Comparison of ENCODE assay signal across 1 cellular context in the genomic region with DNA sequence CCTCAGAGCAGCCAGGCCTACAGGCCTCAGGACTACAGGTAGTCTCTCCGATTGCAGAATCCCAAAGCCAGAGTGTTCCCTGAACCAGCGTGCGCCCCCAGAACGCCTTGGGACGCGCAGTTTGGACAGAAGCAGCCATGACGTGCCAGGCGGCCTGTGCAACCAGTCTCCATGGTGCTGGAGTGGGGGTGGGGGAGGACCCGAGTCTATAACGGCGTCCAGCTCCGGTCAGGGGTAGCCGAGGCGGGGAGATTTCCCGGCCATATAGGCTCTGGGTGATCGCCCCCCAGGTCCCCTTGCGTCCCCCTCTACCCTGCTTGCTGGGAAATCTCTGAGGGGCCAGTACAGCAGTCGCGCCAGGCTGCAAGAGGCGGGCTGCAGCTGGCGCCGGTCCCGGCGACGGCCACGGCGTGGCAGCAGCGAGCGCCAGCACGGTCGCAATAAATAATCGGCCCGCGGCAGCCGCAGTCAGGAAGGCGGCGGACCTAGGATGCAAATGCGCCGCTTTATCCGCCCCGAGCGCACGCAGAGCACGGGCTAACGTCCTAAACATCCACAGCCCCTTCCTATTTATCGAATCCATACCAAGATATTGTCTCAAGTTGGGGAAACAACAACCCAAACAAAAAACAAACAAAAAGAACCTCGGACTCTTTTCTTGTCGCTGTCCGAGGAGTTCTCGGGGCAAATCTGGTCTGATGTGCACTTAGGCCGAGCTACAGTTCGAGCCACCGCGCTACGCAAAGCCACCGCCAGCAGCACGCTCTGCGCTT.
A peak's percentile ranks its signal among the peaks of the same experiment; 100 is the strongest.
TF ChIP-seq lines count a peak whose summit lies in the region.

No MANE protein-coding gene starts in this region.

TF ChIP-seq in HepG2, 621 proteins besides CTCF, POLR2A, EP300 and RAD21 (continued from another document):
- TF ChIP-seq, protein P1, sequence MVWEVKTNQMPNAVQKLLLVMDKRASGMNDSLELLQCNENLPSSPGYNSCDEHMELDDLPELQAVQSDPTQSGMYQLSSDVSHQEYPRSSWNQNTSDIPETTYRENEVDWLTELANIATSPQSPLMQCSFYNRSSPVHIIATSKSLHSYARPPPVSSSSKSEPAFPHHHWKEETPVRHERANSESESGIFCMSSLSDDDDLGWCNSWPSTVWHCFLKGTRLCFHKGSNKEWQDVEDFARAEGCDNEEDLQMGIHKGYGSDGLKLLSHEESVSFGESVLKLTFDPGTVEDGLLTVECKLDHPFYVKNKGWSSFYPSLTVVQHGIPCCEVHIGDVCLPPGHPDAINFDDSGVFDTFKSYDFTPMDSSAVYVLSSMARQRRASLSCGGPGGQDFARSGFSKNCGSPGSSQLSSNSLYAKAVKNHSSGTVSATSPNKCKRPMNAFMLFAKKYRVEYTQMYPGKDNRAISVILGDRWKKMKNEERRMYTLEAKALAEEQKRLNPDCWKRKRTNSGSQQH (CRISPR knock-in tag; IDR thresholded peaks at IDR 0.05; ENCODE audit: low read depth), result no peak
- peak; percentile 26; the same call in 1 of the 2 replicates for TF ChIP-seq POLR2G (IDR thresholded peaks at IDR 0.05; ENCODE audit: low read depth, low read length)
- TF ChIP-seq AKAP8 (CRISPR knock-in tag; IDR thresholded peaks at IDR 0.05), result no peak
- TF ChIP-seq, protein P2, sequence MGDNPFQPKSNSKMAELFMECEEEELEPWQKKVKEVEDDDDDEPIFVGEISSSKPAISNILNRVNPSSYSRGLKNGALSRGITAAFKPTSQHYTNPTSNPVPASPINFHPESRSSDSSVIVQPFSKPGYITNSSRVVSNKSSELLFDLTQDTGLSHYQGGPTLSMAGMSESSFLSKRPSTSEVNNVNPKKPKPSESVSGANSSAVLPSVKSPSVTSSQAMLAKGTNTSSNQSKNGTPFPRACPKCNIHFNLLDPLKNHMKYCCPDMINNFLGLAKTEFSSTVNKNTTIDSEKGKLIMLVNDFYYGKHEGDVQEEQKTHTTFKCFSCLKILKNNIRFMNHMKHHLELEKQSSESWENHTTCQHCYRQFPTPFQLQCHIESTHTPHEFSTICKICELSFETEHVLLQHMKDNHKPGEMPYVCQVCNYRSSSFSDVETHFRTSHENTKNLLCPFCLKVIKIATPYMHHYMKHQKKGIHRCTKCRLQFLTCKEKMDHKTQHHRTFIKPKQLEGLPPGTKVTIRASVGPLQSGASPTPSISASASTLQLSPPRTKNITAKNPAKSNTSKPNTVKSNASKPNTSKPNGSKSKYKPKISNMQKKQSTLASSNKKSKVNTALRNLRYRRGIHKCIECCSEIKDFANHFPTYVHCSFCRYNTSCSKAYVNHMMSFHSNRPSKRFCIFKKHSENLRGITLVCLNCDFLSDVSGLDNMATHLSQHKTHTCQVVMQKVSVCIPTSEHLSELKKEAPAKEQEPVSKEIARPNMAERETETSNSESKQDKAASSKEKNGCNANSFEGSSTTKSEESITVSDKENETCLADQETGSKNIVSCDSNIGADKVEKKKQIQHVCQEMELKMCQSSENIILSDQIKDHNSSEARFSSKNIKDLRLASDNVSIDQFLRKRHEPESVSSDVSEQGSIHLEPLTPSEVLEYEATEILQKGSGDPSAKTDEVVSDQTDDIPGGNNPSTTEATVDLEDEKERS (CRISPR knock-in tag; IDR thresholded peaks at IDR 0.05), result peak; percentile 62; the same call in 1 of the 2 replicates
- TF ChIP-seq, protein P3, sequence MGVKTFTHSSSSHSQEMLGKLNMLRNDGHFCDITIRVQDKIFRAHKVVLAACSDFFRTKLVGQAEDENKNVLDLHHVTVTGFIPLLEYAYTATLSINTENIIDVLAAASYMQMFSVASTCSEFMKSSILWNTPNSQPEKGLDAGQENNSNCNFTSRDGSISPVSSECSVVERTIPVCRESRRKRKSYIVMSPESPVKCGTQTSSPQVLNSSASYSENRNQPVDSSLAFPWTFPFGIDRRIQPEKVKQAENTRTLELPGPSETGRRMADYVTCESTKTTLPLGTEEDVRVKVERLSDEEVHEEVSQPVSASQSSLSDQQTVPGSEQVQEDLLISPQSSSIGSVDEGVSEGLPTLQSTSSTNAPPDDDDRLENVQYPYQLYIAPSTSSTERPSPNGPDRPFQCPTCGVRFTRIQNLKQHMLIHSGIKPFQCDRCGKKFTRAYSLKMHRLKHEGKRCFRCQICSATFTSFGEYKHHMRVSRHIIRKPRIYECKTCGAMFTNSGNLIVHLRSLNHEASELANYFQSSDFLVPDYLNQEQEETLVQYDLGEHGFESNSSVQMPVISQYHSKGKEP (CRISPR knock-in tag; IDR thresholded peaks at IDR 0.05), result no peak
- TF ChIP-seq ATAD3A (CRISPR knock-in tag; IDR thresholded peaks at IDR 0.05), result no peak
- TF ChIP-seq, protein P4, sequence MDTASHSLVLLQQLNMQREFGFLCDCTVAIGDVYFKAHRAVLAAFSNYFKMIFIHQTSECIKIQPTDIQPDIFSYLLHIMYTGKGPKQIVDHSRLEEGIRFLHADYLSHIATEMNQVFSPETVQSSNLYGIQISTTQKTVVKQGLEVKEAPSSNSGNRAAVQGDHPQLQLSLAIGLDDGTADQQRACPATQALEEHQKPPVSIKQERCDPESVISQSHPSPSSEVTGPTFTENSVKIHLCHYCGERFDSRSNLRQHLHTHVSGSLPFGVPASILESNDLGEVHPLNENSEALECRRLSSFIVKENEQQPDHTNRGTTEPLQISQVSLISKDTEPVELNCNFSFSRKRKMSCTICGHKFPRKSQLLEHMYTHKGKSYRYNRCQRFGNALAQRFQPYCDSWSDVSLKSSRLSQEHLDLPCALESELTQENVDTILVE (CRISPR knock-in tag; IDR thresholded peaks at IDR 0.05), result no peak
- 0 out of 2 replicates have a peak, but pooled peaks have one; percentile 22 for TF ChIP-seq ZNF225 (CRISPR knock-in tag; IDR thresholded peaks at IDR 0.05)
- no peak for TF ChIP-seq ADNP (CRISPR knock-in tag; IDR thresholded peaks at IDR 0.05)
- peak; percentile 98 for TF ChIP-seq ZFX (CRISPR knock-in tag; IDR thresholded peaks at IDR 0.05; ENCODE audit: low read depth)
- no peak; the same call in 1 of the 2 replicates for TF ChIP-seq HOXD1 (CRISPR knock-in tag; IDR thresholded peaks at IDR 0.05)
- TF ChIP-seq NFYC (CRISPR knock-in tag; IDR thresholded peaks at IDR 0.05), result no peak
- peak; percentile 76 for TF ChIP-seq REPIN1 (CRISPR knock-in tag; IDR thresholded peaks at IDR 0.05; ENCODE audit: borderline replicate concordance, low read depth)
- no peak for TF ChIP-seq MED8 (CRISPR knock-in tag; IDR thresholded peaks at IDR 0.05; ENCODE audit: insufficient replicate concordance)
- no peak for TF ChIP-seq NAIF1 (CRISPR knock-in tag; IDR thresholded peaks at IDR 0.05; ENCODE audit: borderline replicate concordance)
